Comparison of ENCODE assay signal across 7 cellular contexts in the genomic region with DNA sequence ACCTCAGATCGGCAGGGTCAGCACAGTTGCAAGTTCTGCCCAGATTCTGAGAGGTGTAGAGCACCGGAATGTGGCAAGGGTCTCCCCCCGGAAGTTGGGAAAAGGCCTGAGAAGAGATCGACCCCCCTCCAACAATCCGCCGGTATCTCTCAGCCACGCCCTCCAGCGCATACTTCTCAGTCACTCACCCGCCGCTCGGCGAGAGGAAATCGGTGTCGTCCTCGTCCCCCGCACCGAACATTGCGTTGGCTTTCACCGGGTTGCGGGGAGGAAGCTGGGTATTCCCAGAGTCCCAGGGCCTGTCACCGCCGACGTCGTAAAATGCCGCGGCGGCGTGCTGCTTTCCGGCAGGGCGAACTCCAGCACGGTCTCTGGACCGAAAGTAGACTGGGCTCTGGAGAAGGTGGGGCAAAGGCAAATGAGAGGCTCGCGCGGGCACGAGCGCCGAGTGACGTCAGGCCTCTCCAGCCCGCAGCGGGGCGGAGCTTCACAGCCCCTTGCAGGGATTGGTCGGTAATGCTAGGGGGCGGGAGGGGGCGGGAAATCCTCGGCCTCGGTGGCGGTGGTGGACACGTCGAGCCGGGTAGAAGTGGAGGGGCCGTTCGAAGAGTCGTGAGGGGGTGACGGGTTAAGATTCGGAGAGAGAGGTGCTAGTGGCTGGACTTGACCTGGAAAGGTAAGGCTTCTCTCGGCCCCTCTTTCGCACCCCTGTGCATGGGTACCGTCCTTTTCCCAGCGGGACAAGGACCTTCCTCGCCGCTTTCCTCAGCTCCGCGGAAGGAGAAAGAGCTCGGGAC. TPM values are rescaled to one million over a fixed set of nuclear protein-coding genes. Genes with fewer than 3 reads are reported as not detected.
DNase-seq lines count a peak whose midpoint lies in the region; ATAC-seq and TF ChIP-seq lines count a peak whose summit lies in the region.

A gene with protein sequence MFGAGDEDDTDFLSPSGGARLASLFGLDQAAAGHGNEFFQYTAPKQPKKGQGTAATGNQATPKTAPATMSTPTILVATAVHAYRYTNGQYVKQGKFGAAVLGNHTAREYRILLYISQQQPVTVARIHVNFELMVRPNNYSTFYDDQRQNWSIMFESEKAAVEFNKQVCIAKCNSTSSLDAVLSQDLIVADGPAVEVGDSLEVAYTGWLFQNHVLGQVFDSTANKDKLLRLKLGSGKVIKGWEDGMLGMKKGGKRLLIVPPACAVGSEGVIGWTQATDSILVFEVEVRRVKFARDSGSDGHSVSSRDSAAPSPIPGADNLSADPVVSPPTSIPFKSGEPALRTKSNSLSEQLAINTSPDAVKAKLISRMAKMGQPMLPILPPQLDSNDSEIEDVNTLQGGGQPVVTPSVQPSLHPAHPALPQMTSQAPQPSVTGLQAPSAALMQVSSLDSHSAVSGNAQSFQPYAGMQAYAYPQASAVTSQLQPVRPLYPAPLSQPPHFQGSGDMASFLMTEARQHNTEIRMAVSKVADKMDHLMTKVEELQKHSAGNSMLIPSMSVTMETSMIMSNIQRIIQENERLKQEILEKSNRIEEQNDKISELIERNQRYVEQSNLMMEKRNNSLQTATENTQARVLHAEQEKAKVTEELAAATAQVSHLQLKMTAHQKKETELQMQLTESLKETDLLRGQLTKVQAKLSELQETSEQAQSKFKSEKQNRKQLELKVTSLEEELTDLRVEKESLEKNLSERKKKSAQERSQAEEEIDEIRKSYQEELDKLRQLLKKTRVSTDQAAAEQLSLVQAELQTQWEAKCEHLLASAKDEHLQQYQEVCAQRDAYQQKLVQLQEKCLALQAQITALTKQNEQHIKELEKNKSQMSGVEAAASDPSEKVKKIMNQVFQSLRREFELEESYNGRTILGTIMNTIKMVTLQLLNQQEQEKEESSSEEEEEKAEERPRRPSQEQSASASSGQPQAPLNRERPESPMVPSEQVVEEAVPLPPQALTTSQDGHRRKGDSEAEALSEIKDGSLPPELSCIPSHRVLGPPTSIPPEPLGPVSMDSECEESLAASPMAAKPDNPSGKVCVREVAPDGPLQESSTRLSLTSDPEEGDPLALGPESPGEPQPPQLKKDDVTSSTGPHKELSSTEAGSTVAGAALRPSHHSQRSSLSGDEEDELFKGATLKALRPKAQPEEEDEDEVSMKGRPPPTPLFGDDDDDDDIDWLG (minus strand): TSS at position 275 of the 797 bp plus-strand sequence. CDS start 34 bp downstream, at position 241.
A gene (plus strand): TSS at position 542 of the 797 bp plus-strand sequence. CDS start 34,605 bp downstream, outside the sequence.

- TF ChIP-seq POLR2A in GM18505 (IDR thresholded peaks at IDR 0.05; ENCODE audit: borderline replicate concordance, extremely low read depth, insufficient read depth, insufficient read length), result peak; percentile 77

- WGBS in hepatocyte (ENCODE audit: low lambda C conversion rate, missing lambda C conversion rate), result 1% methylated on average over 37 of the region's 65 CpGs

- peaks cover 3% of the 10 kb centered on the region for H4K20me1 ChIP-seq in hepatocyte (ENCODE audit: insufficient read depth, poor library complexity, severe bottlenecking)

- TF ChIP-seq CTCF in hepatocyte (IDR thresholded peaks at IDR 0.05; ENCODE audit: poor library complexity), result no peak

- no peaks in the 10 kb centered on the region for H3K9me2 ChIP-seq in hepatocyte (replicated peaks; ENCODE audit: insufficient read depth)

- no peaks in the 10 kb centered on the region for H3K27me3 ChIP-seq in hepatocyte

- DNase-seq in NCI-H2029 (lab: John Stamatoyannopoulos, UW) (peak; percentile 96), T1000 (lab: John Stamatoyannopoulos, UW) (peak; percentile 97), astrocyte of the hippocampus (ENCODE audit: low read depth, low spot score) (peak; percentile 100), hepatocyte (ENCODE audit: low spot score) (peak; percentile 99), retina (peak; percentile 100)

- H3K4me1 ChIP-seq in hepatocyte (ENCODE audit: insufficient read depth), result peaks cover 19% of the 10 kb centered on the region

- H3K27ac ChIP-seq in hepatocyte, result peak within 1 kb of the TSS; percentile 84

- H3K9me3 ChIP-seq in hepatocyte (ENCODE audit: low read depth), result no peaks in the 10 kb centered on the region

- H3K36me3 ChIP-seq in hepatocyte (replicated peaks; ENCODE audit: insufficient read depth, low read depth), result no peaks in the 10 kb centered on the region

- peak within 1 kb of the TSS; percentile 68 for H2AFZ ChIP-seq in hepatocyte

- ATAC-seq in GM18505 (IDR thresholded peaks at IDR 0.05; ENCODE audit: unreplicated experiment) (peak; percentile 90), HG02973 (IDR thresholded peaks at IDR 0.05; ENCODE audit: unreplicated experiment) (peak; percentile 79)

- peaks cover 81% of the 10 kb centered on the region for H3K79me2 ChIP-seq in hepatocyte

- H3K4me3 ChIP-seq in hepatocyte, result peak within 1 kb of the TSS; percentile 65

- peak within 1 kb of the TSS; percentile 91 for H3K4me2 ChIP-seq in hepatocyte

RNA-seq across cellular contexts. Expression of the first gene that starts in this region (rescaled TPM):
- 13.7 and 17.7 TPM in 2 replicates for total RNA-seq in hepatocyte
- polyA plus RNA-seq in hepatocyte, result 7.7 and 14.5 TPM in 2 replicates

RNA-seq across cellular contexts. Expression of the second gene that starts in this region (rescaled TPM):
- total RNA-seq in hepatocyte, result 43.3 TPM in 2 replicates
- polyA plus RNA-seq in hepatocyte, result 24.5 and 29.7 TPM in 2 replicates

Comparison
In these comparisons a context has a peak if more than half of its experiments do, and no peak if none do; other contexts are left out.
1. Peak in every context shown above with its lines: DNase-seq, ATAC-seq, H3K4me3 ChIP-seq and H3K27ac ChIP-seq.